Comparison of ENCODE assay signal across 18 cellular contexts in genomic region chr2:235520787-235521186, GRCh38. TPM values are rescaled to one million over a fixed set of nuclear protein-coding genes. Genes with fewer than 3 reads are reported as not detected.
A peak's percentile ranks its signal among the peaks of the same experiment; 100 is the strongest.
DNase-seq lines count a peak whose midpoint lies in the region; ATAC-seq and TF ChIP-seq lines count a peak whose summit lies in the region.
"Had no signal": no experiment of that assay in that cellular context is flagged by ENCODE, and none has a peak within 500 bp of the region (broad histone marks: within the 10 kb centered on the region; RNA-seq: fewer than 3 reads in every experiment).

No MANE protein-coding gene starts in this region.

- no peaks in the 10 kb centered on the region for H3K9me3 Mint-ChIP-seq in naive thymus-derived CD8-positive, alpha-beta T cell
- H3K9me3 Mint-ChIP-seq: CD4-positive, alpha-beta memory T cell had no signal

- H3K4me3 ChIP-seq in SJCRH30 (no peak overlapping the region), tibial nerve (no peak overlapping the region)
- H3K4me3 ChIP-seq: A549, BLaER1, GM23338 had no signal

- H3K27ac Mint-ChIP-seq in naive thymus-derived CD8-positive, alpha-beta T cell: no peak overlapping the region
- H3K27ac Mint-ChIP-seq: CD14-positive monocyte; CD4-positive, alpha-beta memory T cell; GM23338 had no signal

- no peak overlapping the region for H3K4me3 Mint-ChIP-seq in naive thymus-derived CD8-positive, alpha-beta T cell
- H3K4me3 Mint-ChIP-seq: CD14-positive monocyte; CD4-positive, alpha-beta memory T cell; GM23338 had no signal

- H3K9me3 ChIP-seq in SJCRH30 (replicated peaks) (0 out of 2 replicates have a peak, but pooled peaks cover 3% of the 10 kb centered on the region), tibial nerve (no peaks in the 10 kb centered on the region)
- H3K9me3 ChIP-seq: A549, BLaER1 had no signal

- no peak for ATAC-seq in naive thymus-derived CD8-positive, alpha-beta T cell
- ATAC-seq: A549, GM23338 had no signal

- 85 to 88% methylated on average over 6 of the region's 6 CpGs for WGBS in tibial nerve, 2 donors

- peaks cover 5 to 26% (median 13%) of the 10 kb centered on the region in 5 donors for H3K27me3 Mint-ChIP-seq in naive thymus-derived CD8-positive, alpha-beta T cell

- H3K4me1 ChIP-seq in SJCRH30 (peaks cover 23% of the 10 kb centered on the region), tibial nerve (peaks cover 0 to 33% (median 5%) of the 10 kb centered on the region in 4 donors)

- TF ChIP-seq POLR2A in tibial nerve (IDR thresholded peaks at IDR 0.05): no peak

- H3K27me3 ChIP-seq in SJCRH30: no peaks in the 10 kb centered on the region
- H3K27me3 ChIP-seq in tibial nerve: no peaks in the 10 kb centered on the region
- H3K27me3 ChIP-seq: BLaER1 had no signal

- no peaks in the 10 kb centered on the region for H3K36me3 ChIP-seq in SJCRH30
- peaks cover 0 to 9% (median 0%) of the 10 kb centered on the region in 3 donors for H3K36me3 ChIP-seq in tibial nerve

- H3K27ac ChIP-seq in SJCRH30 (peak overlapping the region; percentile 31), tibial nerve (no peak overlapping the region)
- H3K27ac ChIP-seq: 22Rv1, A549, BLaER1, HL-60 had no signal

- no peak for TF ChIP-seq CTCF in tibial nerve (IDR thresholded peaks at IDR 0.05)

- no peak for TF ChIP-seq EP300 in tibial nerve (IDR thresholded peaks at IDR 0.05)

- no peaks in the 10 kb centered on the region for H3K36me3 Mint-ChIP-seq in naive thymus-derived CD8-positive, alpha-beta T cell
- H3K36me3 Mint-ChIP-seq: CD14-positive monocyte; CD4-positive, alpha-beta memory T cell had no signal

- POLR2A ChIA-PET in naive thymus-derived CD8-positive, alpha-beta T cell (lab: Charles Lee): no interaction called here

- DNase-seq in NCI-H748 (lab: John Stamatoyannopoulos, UW; ENCODE audit: unreplicated experiment) (peak; percentile 23), NCI-H748 treated with DMSO at 0.1 percent for 48 hours (lab: John Stamatoyannopoulos, UW) (no peak), SJCRH30 (peak in 1 of 2 experiments; percentile 34), foreskin melanocyte (peak; percentile 32), NCI-H1436 treated with DMSO at 0.1 percent for 48 hours (lab: John Stamatoyannopoulos, UW) (no peak), tibial nerve (ENCODE audit: low spot score in 2 of 2) (no peak)
- DNase-seq in naive thymus-derived CD8-positive, alpha-beta T cell: no peak
- DNase-seq: CD4-positive, alpha-beta memory T cell; DMS153; DMS79; GF-D8; HCEC 1CT had no signal

- H3K4me1 Mint-ChIP-seq in naive thymus-derived CD8-positive, alpha-beta T cell: no peaks in the 10 kb centered on the region
- H3K4me1 Mint-ChIP-seq: CD14-positive monocyte; CD4-positive, alpha-beta memory T cell had no signal

RNA-seq across cellular contexts. Expression of gene AGAP1, which starts 26.9 kb away (rescaled TPM):
- 24.6 and 27.8 TPM in 2 replicates for total RNA-seq in SJCRH30 (2014; rRNA removed; shearing (Covaris generic))
- under 1 TPM; 0.47 to 0.52 TPM for total RNA-seq in naive thymus-derived CD8-positive, alpha-beta T cell
- under 1 TPM in 2 of 3 donors, not detected in 1; 0.03 to 0.10 TPM for polyA plus RNA-seq in naive thymus-derived CD8-positive, alpha-beta T cell
- 10 to 100 TPM; 33.7 to 39.9 (median 35.6) TPM for total RNA-seq in tibial nerve
- polyA plus RNA-seq: CD14-positive monocyte had no signal

Comparison
In these comparisons a context has a peak if more than half of its experiments do, and no peak if none do; other contexts are left out.
1. DNase-seq: peak in NCI-H748 (single experiment) and foreskin melanocyte (single experiment); none in NCI-H748 treated with DMSO at 0.1 percent for 48 hours (single experiment), naive thymus-derived CD8-positive, alpha-beta T cell (0 of 10), NCI-H1436 treated with DMSO at 0.1 percent for 48 hours (single experiment) and tibial nerve (0 of 2).
2. RNA of gene AGAP1, which starts 26.9 kb away (total RNA-seq): 33.7 to 39.9 TPM in tibial nerve and 24.6 to 27.8 TPM in SJCRH30; 0.47 to 0.52 TPM in naive thymus-derived CD8-positive, alpha-beta T cell; every median in the first group is over 10 times any median in the second.